1 cellular context compared by ENCODE assay signal in genomic region chr2:207952564-207953345, GRCh38.
TF ChIP-seq lines count a peak whose summit lies in the region.

No MANE protein-coding gene starts in this region.

TF ChIP-seq in HepG2, 621 proteins besides CTCF, POLR2A, EP300 and RAD21:
- TF ChIP-seq TCF7 (IDR thresholded peaks at IDR 0.05; ENCODE audit: low read depth) (0 out of 2 replicates have a peak, but pooled peaks have one; percentile 14), HNF4A (CRISPR knock-in tag; IDR thresholded peaks at IDR 0.05) (peak; percentile 35; the same call in 1 of the 2 replicates), POGZ (CRISPR knock-in tag; IDR thresholded peaks at IDR 0.05) (no peak), ZBTB40 (IDR thresholded peaks at IDR 0.05) (no peak), ZBTB40 (CRISPR knock-in tag; IDR thresholded peaks at IDR 0.05) (no peak), MAX (IDR thresholded peaks at IDR 0.05) (no peak), ZNF350 (CRISPR knock-in tag; IDR thresholded peaks at IDR 0.05; ENCODE audit: borderline replicate concordance, low read depth) (no peak), ZNF777 (CRISPR knock-in tag; IDR thresholded peaks at IDR 0.05) (no peak)
- TF ChIP-seq, protein P1, sequence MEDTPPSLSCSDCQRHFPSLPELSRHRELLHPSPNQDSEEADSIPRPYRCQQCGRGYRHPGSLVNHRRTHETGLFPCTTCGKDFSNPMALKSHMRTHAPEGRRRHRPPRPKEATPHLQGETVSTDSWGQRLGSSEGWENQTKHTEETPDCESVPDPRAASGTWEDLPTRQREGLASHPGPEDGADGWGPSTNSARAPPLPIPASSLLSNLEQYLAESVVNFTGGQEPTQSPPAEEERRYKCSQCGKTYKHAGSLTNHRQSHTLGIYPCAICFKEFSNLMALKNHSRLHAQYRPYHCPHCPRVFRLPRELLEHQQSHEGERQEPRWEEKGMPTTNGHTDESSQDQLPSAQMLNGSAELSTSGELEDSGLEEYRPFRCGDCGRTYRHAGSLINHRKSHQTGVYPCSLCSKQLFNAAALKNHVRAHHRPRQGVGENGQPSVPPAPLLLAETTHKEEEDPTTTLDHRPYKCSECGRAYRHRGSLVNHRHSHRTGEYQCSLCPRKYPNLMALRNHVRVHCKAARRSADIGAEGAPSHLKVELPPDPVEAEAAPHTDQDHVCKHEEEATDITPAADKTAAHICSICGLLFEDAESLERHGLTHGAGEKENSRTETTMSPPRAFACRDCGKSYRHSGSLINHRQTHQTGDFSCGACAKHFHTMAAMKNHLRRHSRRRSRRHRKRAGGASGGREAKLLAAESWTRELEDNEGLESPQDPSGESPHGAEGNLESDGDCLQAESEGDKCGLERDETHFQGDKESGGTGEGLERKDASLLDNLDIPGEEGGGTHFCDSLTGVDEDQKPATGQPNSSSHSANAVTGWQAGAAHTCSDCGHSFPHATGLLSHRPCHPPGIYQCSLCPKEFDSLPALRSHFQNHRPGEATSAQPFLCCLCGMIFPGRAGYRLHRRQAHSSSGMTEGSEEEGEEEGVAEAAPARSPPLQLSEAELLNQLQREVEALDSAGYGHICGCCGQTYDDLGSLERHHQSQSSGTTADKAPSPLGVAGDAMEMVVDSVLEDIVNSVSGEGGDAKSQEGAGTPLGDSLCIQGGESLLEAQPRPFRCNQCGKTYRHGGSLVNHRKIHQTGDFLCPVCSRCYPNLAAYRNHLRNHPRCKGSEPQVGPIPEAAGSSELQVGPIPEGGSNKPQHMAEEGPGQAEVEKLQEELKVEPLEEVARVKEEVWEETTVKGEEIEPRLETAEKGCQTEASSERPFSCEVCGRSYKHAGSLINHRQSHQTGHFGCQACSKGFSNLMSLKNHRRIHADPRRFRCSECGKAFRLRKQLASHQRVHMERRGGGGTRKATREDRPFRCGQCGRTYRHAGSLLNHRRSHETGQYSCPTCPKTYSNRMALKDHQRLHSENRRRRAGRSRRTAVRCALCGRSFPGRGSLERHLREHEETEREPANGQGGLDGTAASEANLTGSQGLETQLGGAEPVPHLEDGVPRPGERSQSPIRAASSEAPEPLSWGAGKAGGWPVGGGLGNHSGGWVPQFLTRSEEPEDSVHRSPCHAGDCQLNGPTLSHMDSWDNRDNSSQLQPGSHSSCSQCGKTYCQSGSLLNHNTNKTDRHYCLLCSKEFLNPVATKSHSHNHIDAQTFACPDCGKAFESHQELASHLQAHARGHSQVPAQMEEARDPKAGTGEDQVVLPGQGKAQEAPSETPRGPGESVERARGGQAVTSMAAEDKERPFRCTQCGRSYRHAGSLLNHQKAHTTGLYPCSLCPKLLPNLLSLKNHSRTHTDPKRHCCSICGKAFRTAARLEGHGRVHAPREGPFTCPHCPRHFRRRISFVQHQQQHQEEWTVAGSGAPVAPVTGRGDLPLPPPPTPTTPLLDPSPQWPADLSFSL (CRISPR knock-in tag; IDR thresholded peaks at IDR 0.05) = 0 out of 2 replicates have a peak, but pooled peaks have one; percentile 17
